ENCODE assay signal across 9 cellular contexts in genomic region chr2:160224060-160224459, GRCh38. TPM values are rescaled to one million over a fixed set of nuclear protein-coding genes. Genes with fewer than 3 reads are reported as not detected.
DNase-seq lines count a peak whose midpoint lies in the region; ATAC-seq lines count a peak whose summit lies in the region.
"Had no signal": no experiment of that assay in that cellular context is flagged by ENCODE, and none has a peak within 500 bp of the region (broad histone marks: within the 10 kb centered on the region; RNA-seq: fewer than 3 reads in every experiment).

No MANE protein-coding gene starts in this region.

- DNase-seq in GM04503 (ENCODE audit: low read depth) (peak; percentile 88), lung microvascular endothelial cell (ENCODE audit: low read depth in 2 of 2) (peak; percentile 42 to 94), cerebellum (ENCODE audit: low spot score) (no peak), COLO668 (lab: John Stamatoyannopoulos, UW; ENCODE audit: unreplicated experiment) (no peak), pons (ENCODE audit: low spot score) (no peak)
- DNase-seq in activated T-helper 9 cell treated with anti-CD3 and anti-CD28 coated beads, Interleukin-2, amount 50 U/mL, for 16 hours (ENCODE audit: low read depth): peak; percentile 16
- DNase-seq: right cardiac atrium had no signal

- ATAC-seq in GM21381 (IDR thresholded peaks at IDR 0.05; ENCODE audit: unreplicated experiment) (peak; percentile 96), HG03520 (IDR thresholded peaks at IDR 0.05; ENCODE audit: unreplicated experiment) (peak; percentile 98)

RNA-seq across cellular contexts. Expression of gene ITGB6, which starts 24.0 kb away (rescaled TPM):
- total RNA-seq in lung microvascular endothelial cell: not detected in 2 replicates
- 0.27 TPM for total RNA-seq in cerebellum

Comparison
In these comparisons a context has a peak if more than half of its experiments do, and no peak if none do; other contexts are left out.
1. DNase-seq: peak in GM04503 (single experiment), activated T-helper 9 cell treated with anti-CD3 and anti-CD28 coated beads, Interleukin-2, amount 50 U/mL, for 16 hours (single experiment) and lung microvascular endothelial cell (2 of 2); none in cerebellum (single experiment), COLO668 (single experiment) and pons (single experiment).